ENCODE assay signal across 17 cellular contexts in genomic region chr14:62988967-62989366, GRCh38. TPM values are rescaled to one million over a fixed set of nuclear protein-coding genes. Genes with fewer than 3 reads are reported as not detected.
"Had no signal": no experiment of that assay in that cellular context is flagged by ENCODE, and none has a peak within 500 bp of the region (broad histone marks: within the 10 kb centered on the region; RNA-seq: fewer than 3 reads in every experiment).

No MANE protein-coding gene starts in this region.

- H3K27ac ChIP-seq: colonic mucosa, parathyroid adenoma, tibial artery, vagina had no signal

- H3K27me3 ChIP-seq: colonic mucosa, tibial artery, vagina had no signal

- H3K4me1 ChIP-seq: colonic mucosa, parathyroid adenoma, tibial artery, vagina had no signal

- H3K9me3 ChIP-seq: colonic mucosa, tibial artery, vagina had no signal

- DNase-seq: activated effector memory CD4-positive, alpha-beta T cell treated with Interleukin-2 at 50 U/mL for 16 hours; activated T-cell treated with anti-CD3 and anti-CD28 coated beads, Interleukin-2, amount 50 U/mL, for 1 hour; amniotic stem cell; colonic mucosa; effector CD4-positive, alpha-beta T cell; hippocampal formation; kidney glomerular epithelial cell; retina; T-helper 2 cell; tibial artery had no signal

- ATAC-seq: activated CD4-positive, CD25-positive, alpha-beta regulatory T cell treated with anti-CD3 and anti-CD28 coated beads, Interleukin-2, amount 50 U/mL, for 24 hours; stimulated activated effector memory CD8-positive, alpha-beta T cell treated with anti-CD3 and anti-CD28 coated beads, Interleukin-12 subunit alpha, Interleukin-12 subunit beta, amount 100 ng/mL, for 72 hours had no signal

- H3K36me3 ChIP-seq: colonic mucosa, tibial artery, vagina had no signal

- H3K4me3 ChIP-seq: colonic mucosa, tibial artery, vagina had no signal

RNA-seq across cellular contexts. Expression of gene KCNH5, which starts 56.3 kb away (rescaled TPM):
- total RNA-seq: cardiac septum, glomerular endothelial cell, liver had no signal
- polyA plus RNA-seq: liver had no signal
